ENCODE assay signal across 20 cellular contexts in genomic region chr14:71183856-71184255, GRCh38.
DNase-seq lines count a peak whose midpoint lies in the region; TF ChIP-seq lines count a peak whose summit lies in the region.
"Had no signal": no experiment of that assay in that cellular context is flagged by ENCODE, and none has a peak within 500 bp of the region (broad histone marks: within the 10 kb centered on the region; RNA-seq: fewer than 3 reads in every experiment).

No MANE protein-coding gene starts in this region.

- TF ChIP-seq CTCF in adrenal gland (IDR thresholded peaks at IDR 0.05) = no peak

- DNase-seq in DMS79 treated with DMSO at 0.1 percent for 48 hours (lab: John Stamatoyannopoulos, UW) = peak; percentile 90
- peak; percentile 78 for DNase-seq in NCI-H1105 treated with DMSO at 0.1 percent for 48 hours (lab: John Stamatoyannopoulos, UW)
- DNase-seq in NCI-H446 (lab: John Stamatoyannopoulos, UW) = peak; percentile 36 to 91
- no peak for DNase-seq in NAMALWA (ENCODE audit: low spot score)
- no peak for DNase-seq in amniotic stem cell (lab: John Stamatoyannopoulos, UW)
- no peak for DNase-seq in adrenal gland
- DNase-seq: activated CD4-positive, alpha-beta T cell treated with anti-CD3 and anti-CD28 coated beads, Interleukin-2, amount 50 U/mL, for 48 hours; activated CD8-positive, alpha-beta memory T cell treated with anti-CD3 and anti-CD28 coated beads, Interleukin-2, amount 50 U/mL, for 4 hours; Caco-2; cerebellar nuclear complex; effector CD4-positive, alpha-beta T cell; heart left ventricle; left cardiac atrium; NCI-H774; posterior cingulate gyrus; stimulated activated CD4-positive, alpha-beta T cell treated with anti-CD3 and anti-CD28 coated beads, Interleukin-4, amount 100 ng/mL, for 4 hours; stimulated activated naive CD4-positive, alpha-beta T cell; T-helper 9 cell had no signal

- no peaks in the 10 kb centered on the region for H3K27me3 ChIP-seq in adrenal gland
- H3K27me3 ChIP-seq: heart left ventricle had no signal

- TF ChIP-seq POLR2A in adrenal gland (IDR thresholded peaks at IDR 0.05) = no peak

- no peaks in the 10 kb centered on the region for H3K4me1 ChIP-seq in adrenal gland (replicated peaks in 1 of 2)

- intact Hi-C loops in adrenal gland (cut with DNase I) = no loop called here

- H3K9me3 ChIP-seq in adrenal gland (replicated peaks in 1 of 3) = no peaks in the 10 kb centered on the region
- H3K9me3 ChIP-seq: Caco-2, heart left ventricle, thoracic aorta had no signal

- H3K27ac ChIP-seq in cingulate gyrus (ENCODE audit: low read depth, low read length) = peak overlapping the region; percentile 39
- H3K27ac ChIP-seq in adrenal gland = no peak overlapping the region
- H3K27ac ChIP-seq: heart left ventricle, thoracic aorta had no signal

- WGBS in adrenal gland, 4 donors = 61 to 83% (median 76%) methylated on average over 4 of the region's 4 CpGs

- H3K36me3 ChIP-seq in adrenal gland (replicated peaks in 1 of 2) = no peaks in the 10 kb centered on the region
- H3K36me3 ChIP-seq: heart left ventricle, thoracic aorta had no signal

- no peak overlapping the region for H3K4me3 ChIP-seq in adrenal gland
- H3K4me3 ChIP-seq: heart left ventricle, thoracic aorta had no signal

Comparison
In these comparisons a context has a peak if more than half of its experiments do, and no peak if none do; other contexts are left out.
1. DNase-seq: peak in DMS79 treated with DMSO at 0.1 percent for 48 hours (single experiment), NCI-H1105 treated with DMSO at 0.1 percent for 48 hours (single experiment) and NCI-H446 (2 of 2); none in NAMALWA (single experiment), amniotic stem cell (single experiment) and adrenal gland (0 of 7).